24 cellular contexts compared by ENCODE assay signal in genomic region chr1:87834941-87835340, GRCh38.
DNase-seq lines count a peak whose midpoint lies in the region; ATAC-seq, FAIRE-seq and TF ChIP-seq lines count a peak whose summit lies in the region.
"Had no signal": no experiment of that assay in that cellular context is flagged by ENCODE, and none has a peak within 500 bp of the region (broad histone marks: within the 10 kb centered on the region; RNA-seq: fewer than 3 reads in every experiment).

No MANE protein-coding gene starts in this region.

- no peaks in the 10 kb centered on the region for H3K79me1 ChIP-seq in H1 (ENCODE audit: low read depth, low read length)

- H3K18ac ChIP-seq in H1 (ENCODE audit: extremely low read depth, low read length): no peak overlapping the region

- no peak overlapping the region for H3K4me2 ChIP-seq in H1 (ENCODE audit: insufficient read depth in 1 of 2, low read depth in 2 of 2, low read length in 2 of 2)
- H3K4me2 ChIP-seq: BLaER1 had no signal

- DNase-seq in ELF-1 (ENCODE audit: low read depth, low spot score) (peak; percentile 22), RPMI7951 (ENCODE audit: low read depth) (peak; percentile 16), H1 (ENCODE audit: low read depth in 1 of 2, low spot score in 2 of 2) (no peak), suprapubic skin (ENCODE audit: low spot score in 2 of 2) (no peak), mesenteric fat pad (ENCODE audit: low spot score) (no peak)
- DNase-seq: CD8-positive, alpha-beta memory T cell; DMS79; GDM1; GOT3; HFFc6; Karpas-422; NCI-H187; NCI-H2171; NCI-H774; PC-3; Right ventricle myocardium superior had no signal

- no peaks in the 10 kb centered on the region for H3K4me1 ChIP-seq in H1 (replicated peaks in 1 of 4; ENCODE audit: control insufficient read depth in 3 of 4, insufficient read depth in 4 of 4, low read length in 3 of 4)
- H3K4me1 ChIP-seq in mesodermal cell (ENCODE audit: control insufficient read depth, insufficient read depth, low read length, poor library complexity, severe bottlenecking): no peaks in the 10 kb centered on the region
- H3K4me1 ChIP-seq in suprapubic skin: peaks cover 5% of the 10 kb centered on the region
- H3K4me1 ChIP-seq: BLaER1 had no signal

- H2AFZ ChIP-seq in H1 (ENCODE audit: low read length): peak overlapping the region; percentile 94

- no peak overlapping the region for H3K56ac ChIP-seq in H1 (replicated peaks; ENCODE audit: insufficient read length, low read depth, low read length)

- whole genome bisulfite sequencing in H1 (ENCODE audit: extremely low coverage in 1 of 2, insufficient coverage in 1 of 2, insufficient read length in 1 of 2, insufficient replicate concordance in 2 of 2, low coverage in 1 of 2, low lambda C conversion rate in 2 of 2, missing lambda C conversion rate in 1 of 2), 2 experiments: 94% methylated on average over 8 of the region's 8 CpGs; no CpG with 5 or more reads in 1 of the 2 experiments
- 92 to 94% methylated on average over 7 to 8 of the region's 8 CpGs for WGBS in mesodermal cell (ENCODE audit: insufficient coverage in 2 of 2), 2 experiments
- 60% methylated on average over 8 of the region's 8 CpGs for WGBS in suprapubic skin

- ATAC-seq in HG03469 (IDR thresholded peaks at IDR 0.05; ENCODE audit: unreplicated experiment) (no peak), GM18505 (IDR thresholded peaks at IDR 0.05; ENCODE audit: unreplicated experiment) (no peak)
- ATAC-seq: GM12878, PC-3, SK-N-SH treated with all-trans-retinoic acid at 6 μM for 48 hours had no signal

- no peaks in the 10 kb centered on the region for H3K23me2 ChIP-seq in H1 (ENCODE audit: low read depth, low read length)

- no peak overlapping the region for H3K27ac ChIP-seq in H1 (ENCODE audit: low read depth, low read length)
- H3K27ac ChIP-seq in mesodermal cell (ENCODE audit: low read depth, low read length, severe bottlenecking): peak overlapping the region; percentile 11
- no peak overlapping the region for H3K27ac ChIP-seq in suprapubic skin
- H3K27ac ChIP-seq: BLaER1 had no signal

- no peak overlapping the region for H2AK5ac ChIP-seq in H1 (ENCODE audit: low read depth, low read length)

- H3K4me3 ChIP-seq in H1 (ENCODE audit: extremely low read depth in 1 of 4, insufficient read depth in 2 of 4, low read depth in 3 of 4, low read length in 4 of 4) (no peak overlapping the region), mesodermal cell (ENCODE audit: extremely low read depth, insufficient read depth, low read length, poor library complexity, severe bottlenecking) (no peak overlapping the region), suprapubic skin (no peak overlapping the region)
- H3K4me3 ChIP-seq: BLaER1, GM12878 had no signal

- H3K4ac ChIP-seq in H1 (replicated peaks; ENCODE audit: insufficient read length, low read depth, low read length): no peak overlapping the region

- H3K36me3 ChIP-seq in H1 (ENCODE audit: control insufficient read depth in 2 of 4, insufficient read depth in 4 of 4, low read length in 3 of 4) (no peaks in the 10 kb centered on the region), mesodermal cell (ENCODE audit: control insufficient read depth, insufficient read depth, low read length) (no peaks in the 10 kb centered on the region), suprapubic skin (no peaks in the 10 kb centered on the region)
- H3K36me3 ChIP-seq: BLaER1 had no signal

- no peak overlapping the region for H4K91ac ChIP-seq in H1 (replicated peaks; ENCODE audit: insufficient read length, low read length)

- H3K79me2 ChIP-seq in H1 (ENCODE audit: control insufficient read depth in 1 of 2, insufficient read depth in 2 of 2, low read length in 2 of 2): no peaks in the 10 kb centered on the region

- no peak overlapping the region for H4K8ac ChIP-seq in H1 (ENCODE audit: extremely low read depth, insufficient read depth, low read length)

- no peak overlapping the region for H3K14ac ChIP-seq in H1 (ENCODE audit: insufficient read length)

- FAIRE-seq in H1 (lab: Jason Lieb, UNC): no peak
- FAIRE-seq: A204.1, GM12878, GM18507 had no signal

- H4K5ac ChIP-seq in H1 (ENCODE audit: insufficient read length, low read depth, low read length): no peak overlapping the region

- no peak overlapping the region for H2BK20ac ChIP-seq in H1 (ENCODE audit: low read length)

- TF ChIP-seq RAD21 in H1 (IDR thresholded peaks at IDR 0.05 in 1 of 2, conservative IDR thresholded peaks at IDR 0.05 in 1 of 2; ENCODE audit: low read depth in 2 of 2, low read length in 2 of 2): no peak

- TF ChIP-seq EP300 in H1 (IDR thresholded peaks at IDR 0.05; ENCODE audit: borderline replicate concordance in 1 of 2, low read depth in 2 of 2, low read length in 2 of 2): no peak
- TF ChIP-seq EP300 in suprapubic skin (IDR thresholded peaks at IDR 0.05): no peak

- H3K27me3 ChIP-seq in H1 (replicated peaks in 1 of 4; ENCODE audit: control insufficient read depth in 3 of 4, extremely low read depth in 1 of 4, insufficient read depth in 3 of 4, low read length in 3 of 4): no peaks in the 10 kb centered on the region
- H3K27me3 ChIP-seq in suprapubic skin: no peaks in the 10 kb centered on the region
- H3K27me3 ChIP-seq: BLaER1 had no signal

- H3K9ac ChIP-seq in H1 (replicated peaks in 1 of 4; ENCODE audit: extremely low read depth in 1 of 4, low read depth in 3 of 4, low read length in 3 of 4): no peak overlapping the region
- H3K9ac ChIP-seq: BLaER1 had no signal

- no peak for TF ChIP-seq CTCF in H1 (IDR thresholded peaks at IDR 0.05; ENCODE audit: control extremely low read depth in 1 of 3, insufficient read depth in 1 of 3, low read depth in 1 of 3, low read length in 3 of 3)
- TF ChIP-seq CTCF in suprapubic skin (IDR thresholded peaks at IDR 0.05): no peak

- H2BK120ac ChIP-seq in H1 (replicated peaks; ENCODE audit: low read depth, low read length): no peak overlapping the region

- TF ChIP-seq POLR2A in H1 (IDR thresholded peaks at IDR 0.05; ENCODE audit: control extremely low read depth in 1 of 2, low read depth in 2 of 2, low read length in 2 of 2) (no peak), suprapubic skin (IDR thresholded peaks at IDR 0.05) (no peak), GM18505 (IDR thresholded peaks at IDR 0.05; ENCODE audit: borderline replicate concordance, extremely low read depth, insufficient read depth, insufficient read length) (no peak)

- H2BK12ac ChIP-seq in H1 (ENCODE audit: low read depth, low read length): no peak overlapping the region

- POLR2A ChIA-PET in H1 (lab: Charles Lee; ENCODE audit: partially characterized antibody): no interaction called here

- CTCF ChIA-PET in H1 (lab: Charles Lee; ENCODE audit: partially characterized antibody): interaction anchor here (1.3 kb wide), 1 partner anchor 92 kb away, joined by 3 read pairs; no protein-coding TSS in a partner anchor

- H2BK15ac ChIP-seq in H1 (ENCODE audit: low read length): no peak overlapping the region

- H3K23ac ChIP-seq in H1 (ENCODE audit: insufficient read length): no peak overlapping the region

- H4K20me1 ChIP-seq in H1 (replicated peaks in 1 of 2; ENCODE audit: control insufficient read depth in 1 of 2, insufficient read depth in 2 of 2, low read length in 2 of 2): no peaks in the 10 kb centered on the region
- H4K20me1 ChIP-seq: BLaER1 had no signal

- H2BK5ac ChIP-seq in H1 (ENCODE audit: low read depth, low read length): no peak overlapping the region

- H3K9me3 ChIP-seq in H1 (ENCODE audit: insufficient read depth in 2 of 2, low read depth in 1 of 2, low read length in 1 of 2): no peaks in the 10 kb centered on the region
- no peaks in the 10 kb centered on the region for H3K9me3 ChIP-seq in mesodermal cell (ENCODE audit: control insufficient read depth, low read length)
- no peaks in the 10 kb centered on the region for H3K9me3 ChIP-seq in suprapubic skin
- H3K9me3 ChIP-seq: BLaER1 had no signal

TF ChIP-seq in H1, 55 proteins besides CTCF, POLR2A, EP300 and RAD21:
- TF ChIP-seq RFX5 (IDR thresholded peaks at IDR 0.05; ENCODE audit: borderline replicate concordance, low read depth, low read length): no peak
- TF ChIP-seq GABPA (IDR thresholded peaks at IDR 0.05; ENCODE audit: borderline replicate concordance, insufficient read depth, low read length): no peak
- no peak for TF ChIP-seq CBX5 (IDR thresholded peaks at IDR 0.05; ENCODE audit: low read depth, low read length)
- no peak for TF ChIP-seq SP1 (IDR thresholded peaks at IDR 0.05; ENCODE audit: low read depth, low read length)
- no peak for TF ChIP-seq SP4 (IDR thresholded peaks at IDR 0.05; ENCODE audit: low read length)
- no peak for TF ChIP-seq SIX5 (IDR thresholded peaks at IDR 0.05; ENCODE audit: low read depth, low read length)

Comparison
In these comparisons a context has a peak if more than half of its experiments do, and no peak if none do; other contexts are left out.
1. DNase-seq: peak in ELF-1 (single experiment) and RPMI7951 (single experiment); none in H1 (0 of 2), suprapubic skin (0 of 2) and mesenteric fat pad (single experiment).